ENCODE assay signal across 1 cellular context in the genomic region with DNA sequence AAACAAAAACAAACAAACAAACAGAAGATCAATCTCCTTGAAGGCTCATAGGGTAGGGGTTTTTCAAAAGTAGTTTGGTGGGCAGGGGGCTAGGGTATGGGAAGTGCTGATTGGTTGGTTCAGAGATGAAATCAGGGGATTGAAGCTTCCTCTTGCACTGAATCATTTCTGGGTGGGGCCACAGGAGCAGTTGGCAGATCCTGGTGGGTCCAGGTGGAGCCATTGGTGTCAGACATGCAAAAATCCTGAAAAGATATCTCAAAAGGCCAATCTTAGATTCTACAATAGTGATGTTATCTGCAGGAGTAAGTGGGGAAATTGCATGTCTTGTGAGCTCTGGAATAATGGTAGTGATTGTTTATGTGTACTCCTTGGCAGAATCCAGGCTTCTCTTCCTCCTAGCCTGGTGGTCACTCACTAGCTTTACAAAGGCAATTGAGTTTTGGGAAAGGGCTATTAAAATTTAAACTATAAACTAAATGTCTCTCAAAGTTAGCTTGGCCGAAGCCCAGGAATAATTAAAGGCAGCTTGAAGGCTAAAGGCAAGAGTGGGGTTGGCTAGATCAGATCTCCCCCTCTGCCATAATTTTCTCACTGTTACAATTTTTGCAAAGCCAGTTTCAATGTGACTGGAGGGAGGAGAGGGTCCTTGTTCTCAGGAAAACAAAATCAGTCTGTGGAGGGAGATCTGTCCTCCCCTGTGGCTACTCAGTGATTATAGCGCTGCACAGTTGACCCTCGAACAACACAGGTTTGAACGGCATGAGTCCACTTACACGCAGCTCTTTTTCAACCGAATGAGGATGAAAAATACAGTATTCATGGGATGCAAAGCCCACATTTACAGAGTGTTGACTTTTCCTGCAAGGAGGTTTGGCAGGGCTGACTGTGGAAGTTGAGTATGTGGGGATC.
TF ChIP-seq lines count a peak whose summit lies in the region.

No MANE protein-coding gene starts in this region.

TF ChIP-seq in H1, 55 proteins besides CTCF, POLR2A, EP300 and RAD21:
- TF ChIP-seq CREB1 (IDR thresholded peaks at IDR 0.05) (no peak), ASH2L (IDR thresholded peaks at IDR 0.05; ENCODE audit: low read length) (no peak), SP4 (IDR thresholded peaks at IDR 0.05; ENCODE audit: low read length) (no peak), HDAC2 (IDR thresholded peaks at IDR 0.05; ENCODE audit: borderline replicate concordance in 1 of 2, low read depth in 2 of 2, low read length in 2 of 2) (no peak), GTF2F1 (IDR thresholded peaks at IDR 0.05; ENCODE audit: borderline replicate concordance, low read depth, low read length) (no peak), TCF12 (IDR thresholded peaks at IDR 0.05; ENCODE audit: low read depth, low read length) (no peak), YY1 (IDR thresholded peaks at IDR 0.05; ENCODE audit: low read depth, low read length) (no peak), TBP (IDR thresholded peaks at IDR 0.05; ENCODE audit: low read depth, low read length) (no peak)
- TF ChIP-seq, protein P1, sequence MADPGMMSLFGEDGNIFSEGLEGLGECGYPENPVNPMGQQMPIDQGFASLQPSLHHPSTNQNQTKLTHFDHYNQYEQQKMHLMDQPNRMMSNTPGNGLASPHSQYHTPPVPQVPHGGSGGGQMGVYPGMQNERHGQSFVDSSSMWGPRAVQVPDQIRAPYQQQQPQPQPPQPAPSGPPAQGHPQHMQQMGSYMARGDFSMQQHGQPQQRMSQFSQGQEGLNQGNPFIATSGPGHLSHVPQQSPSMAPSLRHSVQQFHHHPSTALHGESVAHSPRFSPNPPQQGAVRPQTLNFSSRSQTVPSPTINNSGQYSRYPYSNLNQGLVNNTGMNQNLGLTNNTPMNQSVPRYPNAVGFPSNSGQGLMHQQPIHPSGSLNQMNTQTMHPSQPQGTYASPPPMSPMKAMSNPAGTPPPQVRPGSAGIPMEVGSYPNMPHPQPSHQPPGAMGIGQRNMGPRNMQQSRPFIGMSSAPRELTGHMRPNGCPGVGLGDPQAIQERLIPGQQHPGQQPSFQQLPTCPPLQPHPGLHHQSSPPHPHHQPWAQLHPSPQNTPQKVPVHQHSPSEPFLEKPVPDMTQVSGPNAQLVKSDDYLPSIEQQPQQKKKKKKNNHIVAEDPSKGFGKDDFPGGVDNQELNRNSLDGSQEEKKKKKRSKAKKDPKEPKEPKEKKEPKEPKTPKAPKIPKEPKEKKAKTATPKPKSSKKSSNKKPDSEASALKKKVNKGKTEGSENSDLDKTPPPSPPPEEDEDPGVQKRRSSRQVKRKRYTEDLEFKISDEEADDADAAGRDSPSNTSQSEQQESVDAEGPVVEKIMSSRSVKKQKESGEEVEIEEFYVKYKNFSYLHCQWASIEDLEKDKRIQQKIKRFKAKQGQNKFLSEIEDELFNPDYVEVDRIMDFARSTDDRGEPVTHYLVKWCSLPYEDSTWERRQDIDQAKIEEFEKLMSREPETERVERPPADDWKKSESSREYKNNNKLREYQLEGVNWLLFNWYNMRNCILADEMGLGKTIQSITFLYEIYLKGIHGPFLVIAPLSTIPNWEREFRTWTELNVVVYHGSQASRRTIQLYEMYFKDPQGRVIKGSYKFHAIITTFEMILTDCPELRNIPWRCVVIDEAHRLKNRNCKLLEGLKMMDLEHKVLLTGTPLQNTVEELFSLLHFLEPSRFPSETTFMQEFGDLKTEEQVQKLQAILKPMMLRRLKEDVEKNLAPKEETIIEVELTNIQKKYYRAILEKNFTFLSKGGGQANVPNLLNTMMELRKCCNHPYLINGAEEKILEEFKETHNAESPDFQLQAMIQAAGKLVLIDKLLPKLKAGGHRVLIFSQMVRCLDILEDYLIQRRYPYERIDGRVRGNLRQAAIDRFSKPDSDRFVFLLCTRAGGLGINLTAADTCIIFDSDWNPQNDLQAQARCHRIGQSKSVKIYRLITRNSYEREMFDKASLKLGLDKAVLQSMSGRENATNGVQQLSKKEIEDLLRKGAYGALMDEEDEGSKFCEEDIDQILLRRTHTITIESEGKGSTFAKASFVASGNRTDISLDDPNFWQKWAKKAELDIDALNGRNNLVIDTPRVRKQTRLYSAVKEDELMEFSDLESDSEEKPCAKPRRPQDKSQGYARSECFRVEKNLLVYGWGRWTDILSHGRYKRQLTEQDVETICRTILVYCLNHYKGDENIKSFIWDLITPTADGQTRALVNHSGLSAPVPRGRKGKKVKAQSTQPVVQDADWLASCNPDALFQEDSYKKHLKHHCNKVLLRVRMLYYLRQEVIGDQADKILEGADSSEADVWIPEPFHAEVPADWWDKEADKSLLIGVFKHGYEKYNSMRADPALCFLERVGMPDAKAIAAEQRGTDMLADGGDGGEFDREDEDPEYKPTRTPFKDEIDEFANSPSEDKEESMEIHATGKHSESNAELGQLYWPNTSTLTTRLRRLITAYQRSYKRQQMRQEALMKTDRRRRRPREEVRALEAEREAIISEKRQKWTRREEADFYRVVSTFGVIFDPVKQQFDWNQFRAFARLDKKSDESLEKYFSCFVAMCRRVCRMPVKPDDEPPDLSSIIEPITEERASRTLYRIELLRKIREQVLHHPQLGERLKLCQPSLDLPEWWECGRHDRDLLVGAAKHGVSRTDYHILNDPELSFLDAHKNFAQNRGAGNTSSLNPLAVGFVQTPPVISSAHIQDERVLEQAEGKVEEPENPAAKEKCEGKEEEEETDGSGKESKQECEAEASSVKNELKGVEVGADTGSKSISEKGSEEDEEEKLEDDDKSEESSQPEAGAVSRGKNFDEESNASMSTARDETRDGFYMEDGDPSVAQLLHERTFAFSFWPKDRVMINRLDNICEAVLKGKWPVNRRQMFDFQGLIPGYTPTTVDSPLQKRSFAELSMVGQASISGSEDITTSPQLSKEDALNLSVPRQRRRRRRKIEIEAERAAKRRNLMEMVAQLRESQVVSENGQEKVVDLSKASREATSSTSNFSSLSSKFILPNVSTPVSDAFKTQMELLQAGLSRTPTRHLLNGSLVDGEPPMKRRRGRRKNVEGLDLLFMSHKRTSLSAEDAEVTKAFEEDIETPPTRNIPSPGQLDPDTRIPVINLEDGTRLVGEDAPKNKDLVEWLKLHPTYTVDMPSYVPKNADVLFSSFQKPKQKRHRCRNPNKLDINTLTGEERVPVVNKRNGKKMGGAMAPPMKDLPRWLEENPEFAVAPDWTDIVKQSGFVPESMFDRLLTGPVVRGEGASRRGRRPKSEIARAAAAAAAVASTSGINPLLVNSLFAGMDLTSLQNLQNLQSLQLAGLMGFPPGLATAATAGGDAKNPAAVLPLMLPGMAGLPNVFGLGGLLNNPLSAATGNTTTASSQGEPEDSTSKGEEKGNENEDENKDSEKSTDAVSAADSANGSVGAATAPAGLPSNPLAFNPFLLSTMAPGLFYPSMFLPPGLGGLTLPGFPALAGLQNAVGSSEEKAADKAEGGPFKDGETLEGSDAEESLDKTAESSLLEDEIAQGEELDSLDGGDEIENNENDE (IDR thresholded peaks at IDR 0.05; ENCODE audit: insufficient replicate concordance, low read length): no peak
